ENCODE assay signal across 1 cellular context in genomic region chr20:62370115-62370806, GRCh38.
TF ChIP-seq lines count a peak whose summit lies in the region.

No MANE protein-coding gene starts in this region.

TF ChIP-seq in A549, 52 proteins besides CTCF, POLR2A, EP300 and RAD21 (continued from another document):
- no peak for TF ChIP-seq KDM1A (IDR thresholded peaks at IDR 0.05; ENCODE audit: low read depth)
- no peak for TF ChIP-seq RNF2 (IDR thresholded peaks at IDR 0.05; ENCODE audit: borderline replicate concordance, low read depth)
- TF ChIP-seq, protein P1, sequence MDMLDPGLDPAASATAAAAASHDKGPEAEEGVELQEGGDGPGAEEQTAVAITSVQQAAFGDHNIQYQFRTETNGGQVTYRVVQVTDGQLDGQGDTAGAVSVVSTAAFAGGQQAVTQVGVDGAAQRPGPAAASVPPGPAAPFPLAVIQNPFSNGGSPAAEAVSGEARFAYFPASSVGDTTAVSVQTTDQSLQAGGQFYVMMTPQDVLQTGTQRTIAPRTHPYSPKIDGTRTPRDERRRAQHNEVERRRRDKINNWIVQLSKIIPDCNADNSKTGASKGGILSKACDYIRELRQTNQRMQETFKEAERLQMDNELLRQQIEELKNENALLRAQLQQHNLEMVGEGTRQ (IDR thresholded peaks at IDR 0.05) = no peak
- TF ChIP-seq HOXA7 (CRISPR knock-in tag; IDR thresholded peaks at IDR 0.05) = no peak
- TF ChIP-seq FOXS1 (CRISPR knock-in tag; IDR thresholded peaks at IDR 0.05) = no peak
- no peak for TF ChIP-seq TFCP2L1 (CRISPR knock-in tag; IDR thresholded peaks at IDR 0.05)
- TF ChIP-seq, protein P2, sequence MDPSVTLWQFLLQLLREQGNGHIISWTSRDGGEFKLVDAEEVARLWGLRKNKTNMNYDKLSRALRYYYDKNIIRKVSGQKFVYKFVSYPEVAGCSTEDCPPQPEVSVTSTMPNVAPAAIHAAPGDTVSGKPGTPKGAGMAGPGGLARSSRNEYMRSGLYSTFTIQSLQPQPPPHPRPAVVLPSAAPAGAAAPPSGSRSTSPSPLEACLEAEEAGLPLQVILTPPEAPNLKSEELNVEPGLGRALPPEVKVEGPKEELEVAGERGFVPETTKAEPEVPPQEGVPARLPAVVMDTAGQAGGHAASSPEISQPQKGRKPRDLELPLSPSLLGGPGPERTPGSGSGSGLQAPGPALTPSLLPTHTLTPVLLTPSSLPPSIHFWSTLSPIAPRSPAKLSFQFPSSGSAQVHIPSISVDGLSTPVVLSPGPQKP (IDR thresholded peaks at IDR 0.05; ENCODE audit: low read depth, low read length) = no peak
- no peak for TF ChIP-seq E2F6 (IDR thresholded peaks at IDR 0.05; ENCODE audit: borderline replicate concordance, low read depth)
- TF ChIP-seq HDAC2 (IDR thresholded peaks at IDR 0.05) = no peak
- TF ChIP-seq SREBF2 (IDR thresholded peaks at IDR 0.05) = no peak
- TF ChIP-seq POLR2AphosphoS2 (conservative IDR thresholded peaks at IDR 0.05; ENCODE audit: low read length) = no peak
- TF ChIP-seq GATA3 (IDR thresholded peaks at IDR 0.05; ENCODE audit: borderline replicate concordance) = peak; percentile 44; the same call in 1 of the 2 replicates
- no peak for TF ChIP-seq HOXB13 (CRISPR knock-in tag; IDR thresholded peaks at IDR 0.05; ENCODE audit: low read depth)
- TF ChIP-seq HOXB5 (CRISPR knock-in tag; IDR thresholded peaks at IDR 0.05) = no peak
- TF ChIP-seq CHD2 (IDR thresholded peaks at IDR 0.05; ENCODE audit: low read length, partially characterized antibody) = no peak
- peak; percentile 14; the same call in 1 of the 2 replicates for TF ChIP-seq JUNB (IDR thresholded peaks at IDR 0.05)
- TF ChIP-seq RARB (CRISPR knock-in tag; IDR thresholded peaks at IDR 0.05) = no peak
- TF ChIP-seq, protein P3, sequence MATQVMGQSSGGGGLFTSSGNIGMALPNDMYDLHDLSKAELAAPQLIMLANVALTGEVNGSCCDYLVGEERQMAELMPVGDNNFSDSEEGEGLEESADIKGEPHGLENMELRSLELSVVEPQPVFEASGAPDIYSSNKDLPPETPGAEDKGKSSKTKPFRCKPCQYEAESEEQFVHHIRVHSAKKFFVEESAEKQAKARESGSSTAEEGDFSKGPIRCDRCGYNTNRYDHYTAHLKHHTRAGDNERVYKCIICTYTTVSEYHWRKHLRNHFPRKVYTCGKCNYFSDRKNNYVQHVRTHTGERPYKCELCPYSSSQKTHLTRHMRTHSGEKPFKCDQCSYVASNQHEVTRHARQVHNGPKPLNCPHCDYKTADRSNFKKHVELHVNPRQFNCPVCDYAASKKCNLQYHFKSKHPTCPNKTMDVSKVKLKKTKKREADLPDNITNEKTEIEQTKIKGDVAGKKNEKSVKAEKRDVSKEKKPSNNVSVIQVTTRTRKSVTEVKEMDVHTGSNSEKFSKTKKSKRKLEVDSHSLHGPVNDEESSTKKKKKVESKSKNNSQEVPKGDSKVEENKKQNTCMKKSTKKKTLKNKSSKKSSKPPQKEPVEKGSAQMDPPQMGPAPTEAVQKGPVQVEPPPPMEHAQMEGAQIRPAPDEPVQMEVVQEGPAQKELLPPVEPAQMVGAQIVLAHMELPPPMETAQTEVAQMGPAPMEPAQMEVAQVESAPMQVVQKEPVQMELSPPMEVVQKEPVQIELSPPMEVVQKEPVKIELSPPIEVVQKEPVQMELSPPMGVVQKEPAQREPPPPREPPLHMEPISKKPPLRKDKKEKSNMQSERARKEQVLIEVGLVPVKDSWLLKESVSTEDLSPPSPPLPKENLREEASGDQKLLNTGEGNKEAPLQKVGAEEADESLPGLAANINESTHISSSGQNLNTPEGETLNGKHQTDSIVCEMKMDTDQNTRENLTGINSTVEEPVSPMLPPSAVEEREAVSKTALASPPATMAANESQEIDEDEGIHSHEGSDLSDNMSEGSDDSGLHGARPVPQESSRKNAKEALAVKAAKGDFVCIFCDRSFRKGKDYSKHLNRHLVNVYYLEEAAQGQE (IDR thresholded peaks at IDR 0.05) = no peak
- TF ChIP-seq ZSCAN20 (CRISPR knock-in tag; IDR thresholded peaks at IDR 0.05) = no peak
- TF ChIP-seq, protein P4, sequence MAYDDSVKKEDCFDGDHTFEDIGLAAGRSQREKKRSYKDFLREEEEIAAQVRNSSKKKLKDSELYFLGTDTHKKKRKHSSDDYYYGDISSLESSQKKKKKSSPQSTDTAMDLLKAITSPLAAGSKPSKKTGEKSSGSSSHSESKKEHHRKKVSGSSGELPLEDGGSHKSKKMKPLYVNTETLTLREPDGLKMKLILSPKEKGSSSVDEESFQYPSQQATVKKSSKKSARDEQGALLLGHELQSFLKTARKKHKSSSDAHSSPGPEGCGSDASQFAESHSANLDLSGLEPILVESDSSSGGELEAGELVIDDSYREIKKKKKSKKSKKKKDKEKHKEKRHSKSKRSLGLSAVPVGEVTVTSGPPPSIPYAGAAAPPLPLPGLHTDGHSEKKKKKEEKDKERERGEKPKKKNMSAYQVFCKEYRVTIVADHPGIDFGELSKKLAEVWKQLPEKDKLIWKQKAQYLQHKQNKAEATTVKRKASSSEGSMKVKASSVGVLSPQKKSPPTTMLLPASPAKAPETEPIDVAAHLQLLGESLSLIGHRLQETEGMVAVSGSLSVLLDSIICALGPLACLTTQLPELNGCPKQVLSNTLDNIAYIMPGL (CRISPR knock-in tag; IDR thresholded peaks at IDR 0.05; ENCODE audit: borderline replicate concordance) = no peak
- no peak; the same call in none of the 2 replicates for TF ChIP-seq PBX3 (IDR thresholded peaks at IDR 0.05)
- TF ChIP-seq HES2 (IDR thresholded peaks at IDR 0.05) = no peak
- peak in 1 of 2 experiments; percentile 39; a peak in 1 of 4 replicates for TF ChIP-seq CEBPB (IDR thresholded peaks at IDR 0.05)
- no peak for TF ChIP-seq FOSB (CRISPR knock-in tag; IDR thresholded peaks at IDR 0.05)
